8 cellular contexts compared by ENCODE assay signal in genomic region chr1:7954683-7955082, GRCh38. TPM values are rescaled to one million over a fixed set of nuclear protein-coding genes. Genes with fewer than 3 reads are reported as not detected.
DNase-seq lines count a peak whose midpoint lies in the region; ATAC-seq, FAIRE-seq and TF ChIP-seq lines count a peak whose summit lies in the region.

No MANE protein-coding gene starts in this region.

- no peaks in the 10 kb centered on the region for H3K36me3 ChIP-seq in GM23338 (ENCODE audit: insufficient read depth)
- H3K36me3 ChIP-seq in astrocyte (ENCODE audit: insufficient read depth, low read length), result no peaks in the 10 kb centered on the region
- no peaks in the 10 kb centered on the region for H3K36me3 ChIP-seq in lung (ENCODE audit: control insufficient read depth in 2 of 2, insufficient read depth in 2 of 2, low read length in 2 of 2)

- H3K27ac ChIP-seq in 22Rv1 (peak overlapping the region; percentile 76), GM23338 (ENCODE audit: low read depth) (no peak overlapping the region), astrocyte (ENCODE audit: low read depth, low read length) (peak overlapping the region; percentile 49), lung (ENCODE audit: low read depth in 1 of 2, low read length in 1 of 2) (peak overlapping the region; percentile 74 to 98)

- FAIRE-seq in astrocyte (lab: Jason Lieb, UNC), result no peak

- H4K20me1 ChIP-seq in GM23338 (replicated peaks; ENCODE audit: insufficient read depth) (no peaks in the 10 kb centered on the region), astrocyte (ENCODE audit: insufficient read depth, low read length) (no peaks in the 10 kb centered on the region)

- H3K4me3 Mint-ChIP-seq in GM23338, result peak overlapping the region; percentile 76
- no peak overlapping the region for H3K4me3 Mint-ChIP-seq in astrocyte (ENCODE audit: unreplicated experiment)

- H3K79me2 ChIP-seq in GM23338 (replicated peaks; ENCODE audit: insufficient read depth), result no peaks in the 10 kb centered on the region
- no peaks in the 10 kb centered on the region for H3K79me2 ChIP-seq in astrocyte (ENCODE audit: insufficient read depth, low read length)

- no peaks in the 10 kb centered on the region for H3K9me3 ChIP-seq in astrocyte (ENCODE audit: insufficient read depth, low read depth, low read length)
- no peaks in the 10 kb centered on the region for H3K9me3 ChIP-seq in lung (ENCODE audit: control insufficient read depth in 2 of 2, insufficient read depth in 1 of 2, low read length in 1 of 2)

- no peaks in the 10 kb centered on the region for H3K9me2 ChIP-seq in GM23338 (ENCODE audit: insufficient read depth)

- H3K27me3 Mint-ChIP-seq in GM23338 (ENCODE audit: insufficient read depth, low read depth, poor library complexity) (peaks cover 8% of the 10 kb centered on the region), astrocyte (ENCODE audit: low read depth, unreplicated experiment) (no peaks in the 10 kb centered on the region)

- H3K27ac Mint-ChIP-seq in GM23338 (no peak overlapping the region), astrocyte (ENCODE audit: unreplicated experiment) (no peak overlapping the region)

- 67 to 70% methylated on average over 7 of the region's 7 CpGs for WGBS in lung, 2 donors

- H3K4me1 ChIP-seq in GM23338 (ENCODE audit: insufficient read depth), result no peaks in the 10 kb centered on the region
- H3K4me1 ChIP-seq in astrocyte (ENCODE audit: insufficient read depth, low read length), result peaks cover 6% of the 10 kb centered on the region
- H3K4me1 ChIP-seq in lung (ENCODE audit: control insufficient read depth in 2 of 2, insufficient read depth in 2 of 2, low read length in 2 of 2), result no peaks in the 10 kb centered on the region

- H3K4me3 ChIP-seq in GM23338 (peak overlapping the region; percentile 49), astrocyte (ENCODE audit: insufficient read depth, low read depth, low read length) (peak overlapping the region; percentile 66), lung (no peak overlapping the region)

- H3K9me3 Mint-ChIP-seq in GM23338 (peaks cover 18% of the 10 kb centered on the region; the same call in 2 of the 3 replicates), astrocyte (ENCODE audit: unreplicated experiment) (no peaks in the 10 kb centered on the region)

- TF ChIP-seq CTCF in 22Rv1 (IDR thresholded peaks at IDR 0.05), result no peak
- TF ChIP-seq CTCF in GM23338 (conservative IDR thresholded peaks at IDR 0.05; ENCODE audit: low read depth in 2 of 2), result no peak
- TF ChIP-seq CTCF in astrocyte (IDR thresholded peaks at IDR 0.05; ENCODE audit: insufficient read depth, low read depth, low read length), result no peak
- TF ChIP-seq CTCF in lung (IDR thresholded peaks at IDR 0.05; ENCODE audit: control extremely low read depth, extremely low read depth), result no peak

- 0 out of 2 replicates have a peak, but pooled peaks cover 3% of the 10 kb centered on the region for H3F3A ChIP-seq in GM23338 (replicated peaks; ENCODE audit: low read depth)

- no peak for DNase-seq in GM23338 (ENCODE audit: low spot score)
- no peak for DNase-seq in astrocyte (ENCODE audit: low read depth)
- DNase-seq in lung (ENCODE audit: low spot score), result no peak
- DNase-seq in NCI-H524 (lab: John Stamatoyannopoulos, UW), result no peak
- DNase-seq in NCI-H187 (lab: John Stamatoyannopoulos, UW), result no peak
- no peak for DNase-seq in COR-L47 (lab: John Stamatoyannopoulos, UW)

- H3K36me3 Mint-ChIP-seq in GM23338 (ENCODE audit: low read depth) (peaks cover 6% of the 10 kb centered on the region), astrocyte (ENCODE audit: low read depth, unreplicated experiment) (no peaks in the 10 kb centered on the region)

- no peaks in the 10 kb centered on the region for H3K4me1 Mint-ChIP-seq in GM23338
- H3K4me1 Mint-ChIP-seq in astrocyte (ENCODE audit: low read depth, unreplicated experiment), result peaks cover 15% of the 10 kb centered on the region

- ATAC-seq in GM23338 (no peak), lung (ENCODE audit: insufficient read depth, low FRiP score) (no peak), GM21526 (IDR thresholded peaks at IDR 0.05; ENCODE audit: low FRiP score, unreplicated experiment) (no peak)

- H2AFZ ChIP-seq in GM23338, result peak overlapping the region; percentile 89; the same call in 1 of the 2 replicates
- H2AFZ ChIP-seq in astrocyte (ENCODE audit: low read depth, low read length), result peak overlapping the region; percentile 94

- peak overlapping the region; percentile 74 for H3K9ac ChIP-seq in astrocyte (ENCODE audit: low read length)

- H3K27me3 ChIP-seq in GM23338 (ENCODE audit: insufficient read depth) (no peaks in the 10 kb centered on the region), astrocyte (ENCODE audit: insufficient read depth, low read length) (no peaks in the 10 kb centered on the region), lung (ENCODE audit: control insufficient read depth, insufficient read depth) (no peaks in the 10 kb centered on the region)

- H3K4me2 ChIP-seq in GM23338 (peak overlapping the region; percentile 76), astrocyte (ENCODE audit: low read length) (peak overlapping the region; percentile 88)

TF ChIP-seq in GM23338, 12 proteins besides CTCF, POLR2A, EP300 and RAD21 (continues in another document):
- no peak for TF ChIP-seq JUNB (IDR thresholded peaks at IDR 0.05; ENCODE audit: unreplicated experiment)
- no peak for TF ChIP-seq POLR2AphosphoS5 (IDR thresholded peaks at IDR 0.05; ENCODE audit: low read depth)
- no peak for TF ChIP-seq ZNF462 (CRISPR knock-in tag; IDR thresholded peaks at IDR 0.05)

RNA-seq across cellular contexts. Expression of gene PARK7, which starts 6.8 kb away (rescaled TPM):
- 178 and 184 TPM in 2 replicates for total RNA-seq in GM23338 (2014; rRNA removed; shearing (Covaris generic))
- 592 and 679 TPM in 2 replicates for polyA plus RNA-seq in GM23338 (2016; fragmentation: Nextera tagmentation; extraction: Ambion mirVana)
- 268 and 282 TPM in 2 replicates for total RNA-seq in astrocyte
- 100 to 1,000 TPM; 140 to 247 TPM for total RNA-seq in lung
- polyA plus RNA-seq in lung, result 100 to 1,000 TPM; 287 to 392 TPM

RNA-seq across cellular contexts. Expression of gene TNFRSF9, which starts 14.0 kb away (rescaled TPM):
- not detected in 2 replicates for total RNA-seq in GM23338 (2014; rRNA removed; shearing (Covaris generic))
- not detected in 2 replicates for polyA plus RNA-seq in GM23338 (2016; fragmentation: Nextera tagmentation; extraction: Ambion mirVana)
- total RNA-seq in astrocyte, result 2.8 and 3.4 TPM in 2 replicates
- total RNA-seq in lung, result under 1 TPM; 0.64 to 0.65 TPM
- 1 to 10 TPM in 1 of 2 donors, under 1 TPM in 1; 0.45 to 2.0 TPM for polyA plus RNA-seq in lung
